In the genomic region with DNA sequence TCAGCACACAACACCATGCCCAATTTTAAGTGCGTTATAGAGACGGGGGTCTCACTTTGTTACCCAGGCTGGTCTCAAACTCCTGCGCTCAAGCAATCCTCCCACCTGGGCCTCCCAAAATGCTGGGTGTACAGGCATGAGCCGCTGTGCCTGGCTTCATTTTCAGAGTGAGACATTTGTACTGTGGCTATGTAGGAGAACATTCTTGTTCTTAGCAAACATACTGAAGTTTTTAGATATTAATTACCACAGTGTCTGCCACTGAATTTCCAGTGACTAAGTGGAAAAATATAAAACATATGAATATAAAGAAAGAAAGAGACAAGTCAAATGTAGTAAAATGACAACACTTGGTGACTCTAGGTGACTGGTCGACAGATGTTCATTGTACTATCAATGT, we compare ENCODE assay signal across 23 cellular contexts. TPM values are rescaled to one million over a fixed set of nuclear protein-coding genes. Genes with fewer than 3 reads are reported as not detected.
DNase-seq lines count a peak whose midpoint lies in the region; ATAC-seq and TF ChIP-seq lines count a peak whose summit lies in the region.
"Had no signal": no experiment of that assay in that cellular context is flagged by ENCODE, and none has a peak within 500 bp of the region (broad histone marks: within the 10 kb centered on the region; RNA-seq: fewer than 3 reads in every experiment).

No MANE protein-coding gene starts in this region.

- no peak for DNase-seq in activated T-cell treated with anti-CD3 and anti-CD28 coated beads, Interleukin-2, amount 50 U/mL, for 72 hours
- DNase-seq in activated T-cell treated with anti-CD3 and anti-CD28 coated beads, Interleukin-2, amount 50 U/mL, for 1 hour = no peak
- peak; percentile 20 for DNase-seq in GM10266 (ENCODE audit: extremely low spot score)
- DNase-seq in GM23338 (ENCODE audit: low spot score) = no peak
- DNase-seq in esophagus muscularis mucosa (ENCODE audit: extremely low spot score) = peak; percentile 8
- no peak for DNase-seq in stimulated activated CD4-positive, alpha-beta T cell treated with anti-CD3 and anti-CD28 coated beads, Interleukin-2, amount 100 ng/mL, for 48 hours
- DNase-seq in NCI-H1048 (lab: John Stamatoyannopoulos, UW) = no peak
- DNase-seq: AML-193; Caco-2; Calu3; CD4-positive, alpha-beta T cell; CD8-positive, alpha-beta T cell; DMS79 treated with DMSO at 0.1 percent for 48 hours; GF-D8 had no signal

- H3K9me2 ChIP-seq in GM23338 (ENCODE audit: insufficient read depth) = no peaks in the 10 kb centered on the region

- H3K79me2 ChIP-seq in GM23338 (replicated peaks; ENCODE audit: insufficient read depth) = no peaks in the 10 kb centered on the region

- no peak overlapping the region for H3K4me2 ChIP-seq in GM23338
- H3K4me2 ChIP-seq: A549; BLaER1 treated with 17β-estradiol and CSF1 and Interleukin-3, amounts not matched to agents 10 nM and 100 nM had no signal

- H3K36me3 ChIP-seq in GM23338 (ENCODE audit: insufficient read depth) = no peaks in the 10 kb centered on the region
- peaks cover 0 to 15% (median 0%) of the 10 kb centered on the region in 4 donors for H3K36me3 ChIP-seq in esophagus muscularis mucosa

- TF ChIP-seq EP300 in esophagus muscularis mucosa (IDR thresholded peaks at IDR 0.05) = no peak

- H3K9me3 ChIP-seq in esophagus muscularis mucosa = no peaks in the 10 kb centered on the region
- H3K9me3 ChIP-seq: A549, Caco-2 had no signal

- no peaks in the 10 kb centered on the region for H3F3A ChIP-seq in GM23338 (replicated peaks; ENCODE audit: low read depth)

- peaks cover 10% of the 10 kb centered on the region for H3K4me1 Mint-ChIP-seq in activated T-cell treated with anti-CD3 and anti-CD28 coated beads, Interleukin-2, amount 50 U/mL, for 72 hours (ENCODE audit: low read depth)
- H3K4me1 Mint-ChIP-seq in GM23338 = peaks cover 6% of the 10 kb centered on the region; the same call in 2 of the 3 replicates

- peak; percentile 29 to 58 for ATAC-seq in activated T-cell treated with anti-CD3 and anti-CD28 coated beads, Interleukin-2, amount 50 U/mL, for 72 hours (replicated peaks in 1 of 2)
- ATAC-seq in GM23338 (no peak), GM21367 (IDR thresholded peaks at IDR 0.05; ENCODE audit: unreplicated experiment) (no peak)
- ATAC-seq: A549; CD8-positive, alpha-beta T cell; GM12878 had no signal

- no peak overlapping the region for H3K27ac Mint-ChIP-seq in activated T-cell treated with anti-CD3 and anti-CD28 coated beads, Interleukin-2, amount 50 U/mL, for 72 hours
- no peak overlapping the region for H3K27ac Mint-ChIP-seq in GM23338
- H3K27ac Mint-ChIP-seq: B cell; CD4-positive, alpha-beta T cell; CD8-positive, alpha-beta T cell had no signal

- no peak overlapping the region for H3K4me3 ChIP-seq in GM23338
- H3K4me3 ChIP-seq in esophagus muscularis mucosa = no peak overlapping the region
- H3K4me3 ChIP-seq: A549; BLaER1 treated with 17β-estradiol and CSF1 and Interleukin-3, amounts not matched to agents 10 nM and 100 nM; GM12878 had no signal

- no peak overlapping the region for H3K27ac ChIP-seq in GM23338 (ENCODE audit: low read depth)
- H3K27ac ChIP-seq in esophagus muscularis mucosa (replicated peaks in 1 of 4) = no peak overlapping the region
- H3K27ac ChIP-seq: 22Rv1; A549; BLaER1 treated with 17β-estradiol and CSF1 and Interleukin-3, amounts not matched to agents 10 nM and 100 nM; C4-2B had no signal

- no peak for TF ChIP-seq POLR2A in esophagus muscularis mucosa (IDR thresholded peaks at IDR 0.05; ENCODE audit: low read depth)

- TF ChIP-seq CTCF in GM10266 (IDR thresholded peaks at IDR 0.05; ENCODE audit: control insufficient read depth, insufficient read depth, low read depth, missing control alignments) = no peak
- no peak for TF ChIP-seq CTCF in GM23338 (conservative IDR thresholded peaks at IDR 0.05; ENCODE audit: low read depth in 2 of 2)
- no peak for TF ChIP-seq CTCF in esophagus muscularis mucosa (IDR thresholded peaks at IDR 0.05)

- no peak overlapping the region for H3K4me3 Mint-ChIP-seq in activated T-cell treated with anti-CD3 and anti-CD28 coated beads, Interleukin-2, amount 50 U/mL, for 72 hours
- H3K4me3 Mint-ChIP-seq in GM23338 = no peak overlapping the region
- H3K4me3 Mint-ChIP-seq: B cell; CD4-positive, alpha-beta T cell; CD8-positive, alpha-beta T cell had no signal

- WGBS in esophagus muscularis mucosa = 89% methylated on average over 5 of the region's 5 CpGs

- H3K9me3 Mint-ChIP-seq in activated T-cell treated with anti-CD3 and anti-CD28 coated beads, Interleukin-2, amount 50 U/mL, for 72 hours = no peaks in the 10 kb centered on the region
- H3K9me3 Mint-ChIP-seq in GM23338 = peaks cover 2% of the 10 kb centered on the region; the same call in 1 of the 3 replicates
- H3K9me3 Mint-ChIP-seq: CD4-positive, alpha-beta T cell; CD8-positive, alpha-beta T cell had no signal

- H4K20me1 ChIP-seq in GM23338 (replicated peaks; ENCODE audit: insufficient read depth) = peaks cover 6% of the 10 kb centered on the region
- H4K20me1 ChIP-seq: BLaER1 treated with 17β-estradiol and CSF1 and Interleukin-3, amounts not matched to agents 10 nM and 100 nM had no signal

- H2AFZ ChIP-seq in GM23338 = no peak overlapping the region

- H3K27me3 ChIP-seq in GM23338 (ENCODE audit: insufficient read depth) (peaks cover 83% of the 10 kb centered on the region), esophagus muscularis mucosa (peaks cover 0 to 94% (median 19%) of the 10 kb centered on the region in 4 donors)
- H3K27me3 ChIP-seq: BLaER1 treated with 17β-estradiol and CSF1 and Interleukin-3, amounts not matched to agents 10 nM and 100 nM had no signal

- H3K36me3 Mint-ChIP-seq in activated T-cell treated with anti-CD3 and anti-CD28 coated beads, Interleukin-2, amount 50 U/mL, for 72 hours (ENCODE audit: insufficient read depth in 2 of 2) = no peaks in the 10 kb centered on the region
- no peaks in the 10 kb centered on the region; the same call in 2 of the 3 replicates for H3K36me3 Mint-ChIP-seq in GM23338 (ENCODE audit: low read depth)
- H3K36me3 Mint-ChIP-seq: CD8-positive, alpha-beta T cell had no signal

- intact Hi-C loops in esophagus muscularis mucosa (cut with DNase I) = no loop called here

- peaks cover 84% of the 10 kb centered on the region for H3K27me3 Mint-ChIP-seq in activated T-cell treated with anti-CD3 and anti-CD28 coated beads, Interleukin-2, amount 50 U/mL, for 72 hours (ENCODE audit: low read depth)
- peaks cover 70% of the 10 kb centered on the region for H3K27me3 Mint-ChIP-seq in GM23338 (ENCODE audit: insufficient read depth, low read depth, poor library complexity)

- H3K4me1 ChIP-seq in GM23338 (ENCODE audit: insufficient read depth) (peaks cover 7% of the 10 kb centered on the region; the same call in 1 of the 2 replicates), esophagus muscularis mucosa (peaks cover 0 to 9% (median 8%) of the 10 kb centered on the region in 4 donors)
- H3K4me1 ChIP-seq: A549, Caco-2 had no signal

TF ChIP-seq in GM23338, 12 proteins besides CTCF, POLR2A, EP300 and RAD21:
- TF ChIP-seq STAT1 (IDR thresholded peaks at IDR 0.05; ENCODE audit: unreplicated experiment) (no peak), EZH2 (IDR thresholded peaks at IDR 0.05; ENCODE audit: low read depth, unreplicated experiment) (peak; percentile 35)

RNA-seq across cellular contexts. Expression of a gene that starts 20.9 kb away (rescaled TPM):
- under 1 TPM in 1 of 2 donors, not detected in 1; 0.55 TPM for total RNA-seq in activated T-cell treated with anti-CD3 and anti-CD28 coated beads, Interleukin-2, amount 50 U/mL, for 72 hours
- total RNA-seq in GM23338 (2014; rRNA removed; shearing (Covaris generic)) = 2.8 and 3.4 TPM in 2 replicates
- 0.21 and 0.37 TPM in 2 replicates for polyA plus RNA-seq in GM23338 (2016; fragmentation: Nextera tagmentation; extraction: Ambion mirVana)
- 10 to 100 TPM in 2 of 4 donors, 1 to 10 TPM in 2; 9.1 to 30.6 (median 15.0) TPM for total RNA-seq in esophagus muscularis mucosa
- total RNA-seq: A172; CD4-positive, alpha-beta T cell; CD8-positive, alpha-beta T cell had no signal
- polyA plus RNA-seq: BJ had no signal

Comparison
In these comparisons a context has a peak if more than half of its experiments do, and no peak if none do; other contexts are left out.
1. ATAC-seq: peak in activated T-cell treated with anti-CD3 and anti-CD28 coated beads, Interleukin-2, amount 50 U/mL, for 72 hours (2 of 2); none in GM23338 (single experiment) and GM21367 (single experiment).
2. DNase-seq: peak in GM10266 (single experiment) and esophagus muscularis mucosa (single experiment); none in activated T-cell treated with anti-CD3 and anti-CD28 coated beads, Interleukin-2, amount 50 U/mL, for 72 hours (0 of 2), activated T-cell treated with anti-CD3 and anti-CD28 coated beads, Interleukin-2, amount 50 U/mL, for 1 hour (single experiment), GM23338 (single experiment), stimulated activated CD4-positive, alpha-beta T cell treated with anti-CD3 and anti-CD28 coated beads, Interleukin-2, amount 100 ng/mL, for 48 hours (0 of 2) and NCI-H1048 (single experiment).